Comparison of ENCODE assay signal across 14 cellular contexts in genomic region chr14:104897286-104898194, GRCh38. TPM values are rescaled to one million over a fixed set of nuclear protein-coding genes. Genes with fewer than 3 reads are reported as not detected.
DNase-seq lines count a peak whose midpoint lies in the region; ATAC-seq and TF ChIP-seq lines count a peak whose summit lies in the region.
"Had no signal": no experiment of that assay in that cellular context is flagged by ENCODE, and none has a peak within 500 bp of the region (broad histone marks: within the 10 kb centered on the region; RNA-seq: fewer than 3 reads in every experiment).

No MANE protein-coding gene starts in this region.

- TF ChIP-seq POLR2A in adrenal gland (IDR thresholded peaks at IDR 0.05): no peak
- TF ChIP-seq POLR2A in right lobe of liver (IDR thresholded peaks at IDR 0.05): no peak

- TF ChIP-seq CTCF in adrenal gland (IDR thresholded peaks at IDR 0.05) (no peak), right lobe of liver (IDR thresholded peaks at IDR 0.05) (no peak)

- peak; percentile 43 for DNase-seq in Right ventricle myocardium superior
- no peak for DNase-seq in Right ventricle myocardium inferior (ENCODE audit: missing footprints)
- DNase-seq in adrenal gland: peak in 4 of 7 donors; percentile 7 to 53 (median 20)
- peak in 2 of 3 donors; percentile 20 to 46 for DNase-seq in right lobe of liver
- DNase-seq in aorta: peak; percentile 47 to 74
- DNase-seq in SHP77 (lab: John Stamatoyannopoulos, UW): no peak
- no peak for DNase-seq in DMS53 (lab: John Stamatoyannopoulos, UW)
- DNase-seq in MG63: no peak
- DNase-seq: NCI-H510A had no signal

- H3K4me1 ChIP-seq in adrenal gland (replicated peaks in 1 of 2) (peaks cover 13 to 15% of the 10 kb centered on the region in 2 donors), right lobe of liver (peaks cover 0 to 5% (median 0%) of the 10 kb centered on the region in 4 donors), aorta (ENCODE audit: control insufficient read depth in 1 of 2, insufficient read depth in 2 of 2, low read length in 2 of 2) (no peaks in the 10 kb centered on the region)
- H3K4me1 ChIP-seq: breast epithelium had no signal

- H3K9me3 ChIP-seq in adrenal gland (replicated peaks in 1 of 3): no peaks in the 10 kb centered on the region
- H3K9me3 ChIP-seq in right lobe of liver: no peaks in the 10 kb centered on the region
- no peaks in the 10 kb centered on the region for H3K9me3 ChIP-seq in aorta (ENCODE audit: control insufficient read depth, low read length)
- no peaks in the 10 kb centered on the region for H3K9me3 ChIP-seq in MG63
- H3K9me3 ChIP-seq: breast epithelium had no signal

- 69 to 93% (median 74%) methylated on average over 6 to 38 of the region's 38 CpGs for WGBS in adrenal gland, 4 donors
- WGBS in right lobe of liver (ENCODE audit: insufficient coverage, low coverage, low lambda C conversion rate, missing lambda C conversion rate): 100% methylated on average over 1 of the region's 38 CpGs
- 85 to 88% methylated on average over 38 of the region's 38 CpGs for WGBS in aorta, 2 donors

- H3K36me3 ChIP-seq in adrenal gland (replicated peaks in 1 of 2): no peaks in the 10 kb centered on the region
- H3K36me3 ChIP-seq in right lobe of liver: no peaks in the 10 kb centered on the region
- no peaks in the 10 kb centered on the region for H3K36me3 ChIP-seq in aorta (ENCODE audit: control insufficient read depth in 1 of 2, insufficient read depth in 2 of 2, low read length in 1 of 2)
- no peaks in the 10 kb centered on the region for H3K36me3 ChIP-seq in MG63
- H3K36me3 ChIP-seq: breast epithelium had no signal

- intact Hi-C loops in Right ventricle myocardium superior (cut with DNase I) (no loop called here), Right ventricle myocardium inferior (cut with DNase I) (loop anchor here (5.0 kb wide), 1 partner anchor 150 kb away; no protein-coding TSS in a partner anchor), adrenal gland (cut with DNase I) (loop anchor here in 1 of 2 donors (5.0 kb wide), 1 partner anchor 150 kb away; no protein-coding TSS in a partner anchor), right lobe of liver (cut with DNase I) (no loop called here), aorta (cut with DNase I) (loop anchor here (1.0 to 5.0 kb wide), 3 partner anchors 70 to 150 kb away; no protein-coding TSS in a partner anchor)

- ATAC-seq in Right ventricle myocardium superior (ENCODE audit: poor library complexity) (no peak), Right ventricle myocardium inferior (no peak), right lobe of liver (no peak), aorta (ENCODE audit: low FRiP score) (no peak)

- H3K4me3 ChIP-seq in adrenal gland (no peak overlapping the region), right lobe of liver (no peak overlapping the region), aorta (ENCODE audit: low read length in 2 of 2) (no peak overlapping the region), MG63 (no peak overlapping the region)
- H3K4me3 ChIP-seq: coronary artery had no signal

- H3K27ac ChIP-seq in adrenal gland (no peak overlapping the region), right lobe of liver (no peak overlapping the region), aorta (ENCODE audit: low read depth in 1 of 2, low read length in 2 of 2) (no peak overlapping the region)
- H3K27ac ChIP-seq: coronary artery, parathyroid adenoma had no signal

- no peaks in the 10 kb centered on the region for H3K27me3 ChIP-seq in adrenal gland
- no peaks in the 10 kb centered on the region for H3K27me3 ChIP-seq in right lobe of liver
- H3K27me3 ChIP-seq in aorta (ENCODE audit: control insufficient read depth in 1 of 2, insufficient read depth in 2 of 2, low read length in 1 of 2): no peaks in the 10 kb centered on the region
- no peaks in the 10 kb centered on the region for H3K27me3 ChIP-seq in MG63
- H3K27me3 ChIP-seq: breast epithelium had no signal

RNA-seq across cellular contexts. Expression of gene PLD4, which starts 27.1 kb away (rescaled TPM):
- 0.13 TPM for total RNA-seq in Right ventricle myocardium superior
- total RNA-seq in Right ventricle myocardium inferior: not detected
- 1 to 10 TPM in 1 of 8 donors, under 1 TPM in 4, not detected in 3; 0.30 to 1.9 (median 0.50) TPM for total RNA-seq in adrenal gland
- polyA plus RNA-seq in adrenal gland: 1 to 10 TPM in 1 of 3 donors, under 1 TPM in 2; 0.37 to 1.0 (median 0.64) TPM
- total RNA-seq in right lobe of liver: under 1 TPM in 4 of 6 experiments, not detected in 2; 0.12 to 0.49 (median 0.33) TPM
- total RNA-seq in aorta: 1 to 10 TPM in 1 of 2 donors, under 1 TPM in 1; 0.62 to 1.7 TPM
- under 1 TPM in 1 of 2 donors, not detected in 1; 0.38 TPM for polyA plus RNA-seq in aorta
- not detected in 2 replicates for total RNA-seq in MG63 (2014; rRNA removed; shearing (Covaris generic); ENCODE audit: low replicate concordance)
- total RNA-seq: activated CD8-positive, alpha-beta memory T cell treated with anti-CD3 and anti-CD28 coated beads for 36 hours; H4 had no signal

RNA-seq across cellular contexts. Expression of gene CEP170B, which starts 32.5 kb away (rescaled TPM):
- total RNA-seq in Right ventricle myocardium superior (9.5 TPM), Right ventricle myocardium inferior (10.5 TPM), adrenal gland (10 to 100 TPM; 13.8 to 25.1 (median 19.0) TPM), right lobe of liver (10 to 100 TPM; 13.2 to 22.4 (median 16.8) TPM), aorta (10 to 100 TPM; 30.0 to 36.2 TPM)
- polyA plus RNA-seq in adrenal gland (10 to 100 TPM in 2 of 3 donors, 1 to 10 TPM in 1; 2.8 to 29.4 (median 13.0) TPM), aorta (10 to 100 TPM in 1 of 2 donors, 1 to 10 TPM in 1; 6.4 to 16.2 TPM)
- total RNA-seq in MG63 (2014; rRNA removed; shearing (Covaris generic); ENCODE audit: low replicate concordance): 7.5 and 13.6 TPM in 2 replicates

Comparison
In these comparisons a context has a peak if more than half of its experiments do, and no peak if none do; other contexts are left out.
1. DNase-seq: peak in Right ventricle myocardium superior (single experiment), adrenal gland (4 of 7), right lobe of liver (2 of 3) and aorta (2 of 2); none in Right ventricle myocardium inferior (single experiment), SHP77 (0 of 2), DMS53 (single experiment) and MG63 (single experiment).
2. intact Hi-C loops: an anchor here in Right ventricle myocardium inferior (5.0 kb wide) and aorta (1.0 to 5.0 kb wide); none called in Right ventricle myocardium superior and right lobe of liver.